In the genomic region with DNA sequence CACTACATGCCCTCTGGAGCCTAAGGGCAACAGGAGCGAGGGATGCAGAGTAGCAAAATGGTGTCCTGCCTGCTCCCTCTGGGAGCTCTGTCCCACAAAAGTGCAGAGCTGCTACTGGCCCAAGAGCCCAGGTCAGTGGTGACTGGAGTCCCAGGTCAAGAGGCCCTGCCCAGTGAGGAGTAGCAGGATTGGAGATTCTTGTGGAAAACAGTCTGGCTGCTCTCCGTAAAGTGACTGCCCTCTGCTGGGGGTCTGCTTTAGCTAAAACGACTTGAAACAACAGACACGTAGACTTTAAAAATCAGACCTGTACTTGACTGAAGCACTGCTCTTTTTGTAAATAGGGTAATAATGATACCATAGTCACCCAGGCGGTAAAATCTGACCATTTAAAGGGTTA, we compare ENCODE assay signal across 10 cellular contexts.
A peak's percentile ranks its signal among the peaks of the same experiment; 100 is the strongest.
DNase-seq lines count a peak whose midpoint lies in the region; ATAC-seq and TF ChIP-seq lines count a peak whose summit lies in the region.
"Had no signal": no experiment of that assay in that cellular context is flagged by ENCODE, and none has a peak within 500 bp of the region (broad histone marks: within the 10 kb centered on the region; RNA-seq: fewer than 3 reads in every experiment).

No MANE protein-coding gene starts in this region.

- no peak overlapping the region for H3K27ac ChIP-seq in gastrocnemius medialis

- ATAC-seq in gastrocnemius medialis (no peak), GM18861 (IDR thresholded peaks at IDR 0.05; ENCODE audit: unreplicated experiment) (no peak), HG03469 (IDR thresholded peaks at IDR 0.05; ENCODE audit: unreplicated experiment) (no peak)

- peak; percentile 30 for DNase-seq in BE2C
- DNase-seq in M059J (ENCODE audit: low read depth): peak; percentile 4
- peak; percentile 14 for DNase-seq in cerebellar cortex (ENCODE audit: low spot score)
- no peak for DNase-seq in kidney epithelial cell (ENCODE audit: low read depth)
- no peak for DNase-seq in gastrocnemius medialis
- no peak for DNase-seq in GM10266 (ENCODE audit: extremely low spot score)
- DNase-seq: cerebellar nuclear complex, NCI-H2081 treated with DMSO at 0.1 percent for 48 hours had no signal

- intact Hi-C loops in gastrocnemius medialis (cut with DNase I; ENCODE audit: low total_unique reads): no loop called here

- H3K9me3 ChIP-seq in BE2C (peaks cover 3% of the 10 kb centered on the region; the same call in 1 of the 2 replicates), gastrocnemius medialis (no peaks in the 10 kb centered on the region)

- no peak for TF ChIP-seq POLR2A in gastrocnemius medialis (IDR thresholded peaks at IDR 0.05)

- H3K4me1 ChIP-seq in BE2C: no peaks in the 10 kb centered on the region
- H3K4me1 ChIP-seq in gastrocnemius medialis: no peaks in the 10 kb centered on the region

- H3K4me3 ChIP-seq in BE2C (ENCODE audit: low read depth, low read length) (no peak overlapping the region), kidney epithelial cell (ENCODE audit: low read depth, low read length) (no peak overlapping the region), gastrocnemius medialis (no peak overlapping the region)

- no peaks in the 10 kb centered on the region for H3K27me3 ChIP-seq in BE2C
- no peaks in the 10 kb centered on the region for H3K27me3 ChIP-seq in kidney epithelial cell (ENCODE audit: control insufficient read depth, insufficient read depth, low read length)
- no peaks in the 10 kb centered on the region for H3K27me3 ChIP-seq in gastrocnemius medialis

- H3K36me3 ChIP-seq in BE2C (no peaks in the 10 kb centered on the region), kidney epithelial cell (ENCODE audit: control insufficient read depth, insufficient read depth, low read length) (no peaks in the 10 kb centered on the region), gastrocnemius medialis (no peaks in the 10 kb centered on the region)

- peak; percentile 52 for TF ChIP-seq CTCF in BE2C (IDR thresholded peaks at IDR 0.05; ENCODE audit: low read depth, low read length)
- peak; percentile 16 for TF ChIP-seq CTCF in kidney epithelial cell (IDR thresholded peaks at IDR 0.05; ENCODE audit: insufficient read depth, low read length, poor library complexity, severe bottlenecking)
- TF ChIP-seq CTCF in gastrocnemius medialis (IDR thresholded peaks at IDR 0.05 in 4 of 5, conservative IDR thresholded peaks at IDR 0.05 in 1 of 5): no peak
- TF ChIP-seq CTCF in GM10266 (IDR thresholded peaks at IDR 0.05; ENCODE audit: control insufficient read depth, insufficient read depth, low read depth, missing control alignments): no peak

- in situ Hi-C loops in gastrocnemius medialis (cut with MboI; ENCODE audit: low sequenced_read_pairs in 4 of 4): no loop called here

Comparison
In these comparisons a context has a peak if more than half of its experiments do, and no peak if none do; other contexts are left out.
1. DNase-seq: peak in BE2C (single experiment), M059J (single experiment) and cerebellar cortex (single experiment); none in kidney epithelial cell (single experiment), gastrocnemius medialis (0 of 2) and GM10266 (single experiment).
2. CTCF ChIP-seq: peak in BE2C (single experiment) and kidney epithelial cell (single experiment); none in gastrocnemius medialis (0 of 5) and GM10266 (single experiment).